Comparison of ENCODE assay signal across 13 cellular contexts in the genomic region with DNA sequence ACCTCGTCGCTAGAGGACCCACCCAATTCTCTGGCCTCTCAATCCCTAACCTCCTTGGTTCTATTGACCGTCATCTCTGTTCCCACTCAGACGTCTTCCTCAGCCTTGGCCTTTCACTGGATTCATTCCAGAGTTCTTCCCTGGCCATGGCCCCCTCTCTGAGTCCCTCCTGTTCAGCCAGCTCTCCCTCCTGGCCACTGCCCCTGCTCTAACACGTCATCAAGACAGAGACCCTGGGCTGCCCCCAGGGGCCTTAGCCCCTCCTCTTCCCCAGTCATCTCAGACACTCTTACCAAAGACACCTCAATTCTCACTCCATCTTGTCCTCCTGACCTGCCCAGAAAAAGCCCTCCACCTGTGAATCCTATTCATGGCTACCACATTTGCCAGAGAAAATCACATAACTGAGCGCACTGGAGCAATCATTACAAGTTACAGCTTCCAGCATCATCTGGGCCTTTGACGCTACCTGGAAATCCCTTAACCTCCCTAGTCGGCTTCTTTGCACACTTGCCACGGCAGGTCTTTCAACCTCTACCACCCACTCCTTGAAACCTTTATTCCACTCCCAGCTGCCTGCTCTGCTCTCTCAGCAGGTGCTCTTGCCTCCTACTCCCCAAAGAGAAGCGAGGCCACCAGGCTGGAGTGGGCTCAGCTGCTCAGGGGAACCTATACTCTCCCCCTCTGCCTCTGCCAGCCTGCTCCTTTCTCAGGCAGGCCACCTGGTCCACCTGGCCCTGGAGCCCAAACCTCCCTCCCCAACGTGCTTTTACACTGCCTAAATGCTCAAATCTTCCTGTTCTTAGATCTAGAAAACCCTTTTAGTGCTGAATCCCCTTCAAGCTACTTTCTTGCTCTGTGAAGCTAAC. TPM values are rescaled to one million over a fixed set of nuclear protein-coding genes. Genes with fewer than 3 reads are reported as not detected.
A peak's percentile ranks its signal among the peaks of the same experiment; 100 is the strongest.
DNase-seq lines count a peak whose midpoint lies in the region; ATAC-seq and TF ChIP-seq lines count a peak whose summit lies in the region.
"Had no signal": no experiment of that assay in that cellular context is flagged by ENCODE, and none has a peak within 500 bp of the region (broad histone marks: within the 10 kb centered on the region; RNA-seq: fewer than 3 reads in every experiment).

No MANE protein-coding gene starts in this region.

- no peaks in the 10 kb centered on the region for H3K9me3 Mint-ChIP-seq in activated naive CD8-positive, alpha-beta T cell treated with anti-CD3 and anti-CD28 coated beads, Interleukin-2, amount 50 U/mL, for 24 hours
- no peaks in the 10 kb centered on the region for H3K9me3 Mint-ChIP-seq in activated naive CD8-positive, alpha-beta T cell treated with anti-CD3 and anti-CD28 coated beads for 36 hours
- H3K9me3 Mint-ChIP-seq in immature natural killer cell, result no peaks in the 10 kb centered on the region

- intact Hi-C loops in PC-9 (cut with micrococcal nuclease; ENCODE audit: unreplicated experiment), result no loop called here

- POLR2A ChIA-PET in PC-9 (lab: Charles Lee; ENCODE audit: unreplicated experiment), result interaction anchor here (1.0 kb wide), 1 partner anchor 49 kb away, joined by 3 read pairs; a partner anchor contains a TSS

- no peaks in the 10 kb centered on the region for H3K36me3 ChIP-seq in PC-9 (ENCODE audit: low read depth)
- peaks cover 17% of the 10 kb centered on the region for H3K36me3 ChIP-seq in suprapubic skin

- H3K4me1 Mint-ChIP-seq in activated naive CD8-positive, alpha-beta T cell treated with anti-CD3 and anti-CD28 coated beads, Interleukin-2, amount 50 U/mL, for 24 hours, result peaks cover 37% of the 10 kb centered on the region
- peaks cover 17% of the 10 kb centered on the region for H3K4me1 Mint-ChIP-seq in activated naive CD8-positive, alpha-beta T cell treated with anti-CD3 and anti-CD28 coated beads for 36 hours
- peaks cover 13 to 20% of the 10 kb centered on the region in 2 donors for H3K4me1 Mint-ChIP-seq in immature natural killer cell

- H3K4me3 Mint-ChIP-seq in activated naive CD8-positive, alpha-beta T cell treated with anti-CD3 and anti-CD28 coated beads, Interleukin-2, amount 50 U/mL, for 24 hours, result no peak overlapping the region
- H3K4me3 Mint-ChIP-seq in activated naive CD8-positive, alpha-beta T cell treated with anti-CD3 and anti-CD28 coated beads for 36 hours, result no peak overlapping the region
- H3K4me3 Mint-ChIP-seq in immature natural killer cell, result no peak overlapping the region

- TF ChIP-seq CTCF in PC-9 (conservative IDR thresholded peaks at IDR 0.05), result no peak
- TF ChIP-seq CTCF in suprapubic skin (IDR thresholded peaks at IDR 0.05), result no peak

- no peak overlapping the region for H2AFZ ChIP-seq in PC-9

- peak overlapping the region; percentile 9 for H3K27ac Mint-ChIP-seq in activated naive CD8-positive, alpha-beta T cell treated with anti-CD3 and anti-CD28 coated beads, Interleukin-2, amount 50 U/mL, for 24 hours
- H3K27ac Mint-ChIP-seq in activated naive CD8-positive, alpha-beta T cell treated with anti-CD3 and anti-CD28 coated beads for 36 hours, result no peak overlapping the region
- H3K27ac Mint-ChIP-seq in immature natural killer cell, result peak overlapping the region in 4 of 6 donors; percentile 1 to 62 (median 40)

- H4K20me1 ChIP-seq in PC-9 (ENCODE audit: insufficient read depth), result no peaks in the 10 kb centered on the region

- H3K4me3 ChIP-seq in PC-9 (no peak overlapping the region), suprapubic skin (no peak overlapping the region)

- no peak overlapping the region for H3K27ac ChIP-seq in PC-9
- H3K27ac ChIP-seq in suprapubic skin, result peak overlapping the region; percentile 94

- BruUV-seq in PC-9 (replicated peaks; lab: Mats Ljungman, UMichigan), result no TSS peak

- ATAC-seq in activated naive CD8-positive, alpha-beta T cell treated with anti-CD3 and anti-CD28 coated beads, Interleukin-2, amount 50 U/mL, for 24 hours, result no peak
- no peak for ATAC-seq in HG03196 (IDR thresholded peaks at IDR 0.05; ENCODE audit: unreplicated experiment)
- ATAC-seq in HG02970 (IDR thresholded peaks at IDR 0.05; ENCODE audit: low FRiP score, unreplicated experiment), result no peak

- H3K36me3 Mint-ChIP-seq in activated naive CD8-positive, alpha-beta T cell treated with anti-CD3 and anti-CD28 coated beads, Interleukin-2, amount 50 U/mL, for 24 hours (ENCODE audit: low read depth), result no peaks in the 10 kb centered on the region
- peaks cover 4% of the 10 kb centered on the region for H3K36me3 Mint-ChIP-seq in activated naive CD8-positive, alpha-beta T cell treated with anti-CD3 and anti-CD28 coated beads for 36 hours
- peaks cover 0 to 4% (median 0%) of the 10 kb centered on the region in 3 donors for H3K36me3 Mint-ChIP-seq in immature natural killer cell

- no peaks in the 10 kb centered on the region for H3K9me2 ChIP-seq in PC-9 (ENCODE audit: insufficient read depth)

- H3K9me3 ChIP-seq in PC-9 (ENCODE audit: insufficient read depth, low read depth) (no peaks in the 10 kb centered on the region), suprapubic skin (no peaks in the 10 kb centered on the region)

- no peak for DNase-seq in activated naive CD8-positive, alpha-beta T cell treated with anti-CD3 and anti-CD28 coated beads, Interleukin-2, amount 50 U/mL, for 24 hours
- no peak for DNase-seq in activated naive CD8-positive, alpha-beta T cell treated with anti-CD3 and anti-CD28 coated beads for 36 hours
- DNase-seq in PC-9 (no peak), immature natural killer cell (no peak), suprapubic skin (ENCODE audit: low spot score in 2 of 2) (no peak), DMS79 (lab: John Stamatoyannopoulos, UW) (no peak)
- DNase-seq: activated CD8-positive, alpha-beta memory T cell treated with anti-CD3 and anti-CD28 coated beads, Interleukin-2, amount 50 U/mL, for 4 hours; KBM-7; NCI-H146; stimulated activated CD4-positive, alpha-beta T cell treated with anti-CD3 and anti-CD28 coated beads, Interleukin-2, amount 100 ng/mL, for 24 hours had no signal

- H3K4me1 ChIP-seq in PC-9 (replicated peaks; ENCODE audit: insufficient read depth), result peaks cover 45% of the 10 kb centered on the region
- peaks cover 72% of the 10 kb centered on the region for H3K4me1 ChIP-seq in suprapubic skin

- H3K4me2 ChIP-seq in PC-9, result peak overlapping the region; percentile 13; the same call in 1 of the 2 replicates

- no peaks in the 10 kb centered on the region for H3K27me3 Mint-ChIP-seq in activated naive CD8-positive, alpha-beta T cell treated with anti-CD3 and anti-CD28 coated beads, Interleukin-2, amount 50 U/mL, for 24 hours
- peaks cover 6% of the 10 kb centered on the region for H3K27me3 Mint-ChIP-seq in activated naive CD8-positive, alpha-beta T cell treated with anti-CD3 and anti-CD28 coated beads for 36 hours
- H3K27me3 Mint-ChIP-seq in immature natural killer cell (ENCODE audit: low read depth in 3 of 3), result peaks cover 0 to 4% (median 0%) of the 10 kb centered on the region in 3 donors

- no peak for TF ChIP-seq EP300 in suprapubic skin (IDR thresholded peaks at IDR 0.05)

- CTCF ChIA-PET in PC-9 (lab: Charles Lee), result no interaction called here

- WGBS in suprapubic skin, result 64% methylated on average over 11 of the region's 11 CpGs

- peaks cover 26% of the 10 kb centered on the region for H3F3A ChIP-seq in PC-9 (ENCODE audit: insufficient read depth, low read depth)

- no peaks in the 10 kb centered on the region for H3K27me3 ChIP-seq in PC-9 (ENCODE audit: insufficient read depth, low read depth)
- no peaks in the 10 kb centered on the region for H3K27me3 ChIP-seq in suprapubic skin

- no peaks in the 10 kb centered on the region for H3K79me2 ChIP-seq in PC-9 (ENCODE audit: low read depth)

- no peak for TF ChIP-seq POLR2A in suprapubic skin (IDR thresholded peaks at IDR 0.05)

RNA-seq across cellular contexts. Expression of a gene that starts 14.0 kb away (rescaled TPM):
- under 1 TPM; 0.20 to 0.31 TPM for total RNA-seq in activated naive CD8-positive, alpha-beta T cell treated with anti-CD3 and anti-CD28 coated beads for 36 hours
- total RNA-seq in PC-9 (2021), result 4.4 and 4.7 TPM in 2 replicates
- polyA plus RNA-seq in immature natural killer cell, result not detected
- 10 to 100 TPM; 13.4 to 36.0 (median 14.5) TPM for total RNA-seq in suprapubic skin

RNA-seq across cellular contexts. Expression of a gene that starts 14.0 kb away (rescaled TPM):
- not detected for total RNA-seq in activated naive CD8-positive, alpha-beta T cell treated with anti-CD3 and anti-CD28 coated beads for 36 hours
- total RNA-seq in PC-9 (2021), result 0.22 and 0.43 TPM in 2 replicates
- not detected for polyA plus RNA-seq in immature natural killer cell
- 1 to 10 TPM in 3 of 4 donors, under 1 TPM in 1; 0.55 to 8.2 (median 2.8) TPM for total RNA-seq in suprapubic skin
- total RNA-seq: lung microvascular endothelial cell had no signal

RNA-seq across cellular contexts. Expression of a gene that starts 17.0 kb away (rescaled TPM):
- total RNA-seq in activated naive CD8-positive, alpha-beta T cell treated with anti-CD3 and anti-CD28 coated beads for 36 hours, result 10 to 100 TPM; 14.1 to 14.4 TPM
- 38.6 and 44.1 TPM in 2 replicates for total RNA-seq in PC-9 (2021)
- 1 to 10 TPM in 2 of 3 donors, under 1 TPM in 1; 0.96 to 3.3 (median 1.8) TPM for polyA plus RNA-seq in immature natural killer cell
- 100 to 1,000 TPM; 238 to 243 (median 239) TPM for total RNA-seq in suprapubic skin

RNA-seq across cellular contexts. Expression of a gene that starts 26.2 kb away (rescaled TPM):
- total RNA-seq in activated naive CD8-positive, alpha-beta T cell treated with anti-CD3 and anti-CD28 coated beads for 36 hours, result under 1 TPM in 1 of 2 experiments, not detected in 1; 0.66 TPM
- total RNA-seq in PC-9 (2021) (1.2 and 1.3 TPM in 2 replicates), suprapubic skin (1 to 10 TPM in 1 of 4 donors, not detected in 3; 3.0 TPM)
- not detected for polyA plus RNA-seq in immature natural killer cell

RNA-seq across cellular contexts. Expression of a gene that starts 31.5 kb away (rescaled TPM):
- total RNA-seq in activated naive CD8-positive, alpha-beta T cell treated with anti-CD3 and anti-CD28 coated beads for 36 hours, result 10 to 100 TPM; 31.6 to 32.5 TPM
- total RNA-seq in PC-9 (2021) (187 and 195 TPM in 2 replicates), suprapubic skin (100 to 1,000 TPM; 304 to 327 (median 321) TPM)
- 10 to 100 TPM; 10.4 to 27.1 (median 24.3) TPM for polyA plus RNA-seq in immature natural killer cell
